In genomic region chr6:166862287-166862977, GRCh38 we compare ENCODE assay signal across 7 cellular contexts.
DNase-seq lines count a peak whose midpoint lies in the region; ATAC-seq and TF ChIP-seq lines count a peak whose summit lies in the region.

No MANE protein-coding gene starts in this region.

- peaks cover 5% of the 10 kb centered on the region for H3K36me3 Mint-ChIP-seq in endodermal cell (ENCODE audit: low read depth)

- H3K27me3 ChIP-seq in endodermal cell (ENCODE audit: control insufficient read depth, insufficient read depth, low read length, poor library complexity, severe bottlenecking) (peaks cover 7% of the 10 kb centered on the region), mucosa of rectum (ENCODE audit: control insufficient read depth in 2 of 2, insufficient read depth in 2 of 2, low read length in 2 of 2) (peaks cover 27% of the 10 kb centered on the region in 2 donors)

- H3K4me3 Mint-ChIP-seq in endodermal cell: peak overlapping the region; percentile 71

- H3K36me3 ChIP-seq in endodermal cell (ENCODE audit: control insufficient read depth, insufficient read depth, low read length): no peaks in the 10 kb centered on the region
- no peaks in the 10 kb centered on the region for H3K36me3 ChIP-seq in mucosa of rectum (ENCODE audit: control insufficient read depth in 2 of 2, insufficient read depth in 2 of 2, low read length in 2 of 2)

- H3K4me1 Mint-ChIP-seq in endodermal cell: peaks cover 4% of the 10 kb centered on the region

- peak; percentile 17 to 21 for DNase-seq in activated CD4-positive, alpha-beta T cell treated with anti-CD3 and anti-CD28 coated beads, Interleukin-2, amount 50 U/mL, for 4 hours
- peak; percentile 87 for DNase-seq in endodermal cell

- no peak for TF ChIP-seq CTCF in endodermal cell (conservative IDR thresholded peaks at IDR 0.05)

- H3K27ac Mint-ChIP-seq in endodermal cell: peak overlapping the region; percentile 83

- H3K27ac ChIP-seq in endodermal cell (ENCODE audit: low read depth, low read length): no peak overlapping the region
- H3K27ac ChIP-seq in mucosa of rectum (ENCODE audit: low read depth in 2 of 2, low read length in 2 of 2): no peak overlapping the region
- peak overlapping the region; percentile 54 for H3K27ac ChIP-seq in temporal lobe (ENCODE audit: low read depth, low read length)

- H3K27me3 Mint-ChIP-seq in endodermal cell (ENCODE audit: insufficient read depth): peaks cover 16% of the 10 kb centered on the region

- H3K9me3 ChIP-seq in endodermal cell (ENCODE audit: control insufficient read depth, low read length): peaks cover 7% of the 10 kb centered on the region
- H3K9me3 ChIP-seq in mucosa of rectum (ENCODE audit: control insufficient read depth in 2 of 2, low read length in 2 of 2): no peaks in the 10 kb centered on the region

- H3K4me1 ChIP-seq in endodermal cell (ENCODE audit: control insufficient read depth, insufficient read depth, low read length) (no peaks in the 10 kb centered on the region), mucosa of rectum (ENCODE audit: control insufficient read depth in 2 of 2, insufficient read depth in 2 of 2, low read length in 2 of 2) (peaks cover 0 to 2% of the 10 kb centered on the region in 2 donors)

- H3K9ac ChIP-seq in endodermal cell (ENCODE audit: extremely low read depth, low read length, poor library complexity, severe bottlenecking) (no peak overlapping the region), mucosa of rectum (ENCODE audit: low read depth in 1 of 2, low read length in 2 of 2) (no peak overlapping the region)

- ATAC-seq in GM18868 (IDR thresholded peaks at IDR 0.05; ENCODE audit: unreplicated experiment) (peak; percentile 63), HG03196 (IDR thresholded peaks at IDR 0.05; ENCODE audit: unreplicated experiment) (peak; percentile 55), HG03571 (IDR thresholded peaks at IDR 0.05; ENCODE audit: unreplicated experiment) (no peak)

- peak overlapping the region; percentile 79 for H3K4me3 ChIP-seq in endodermal cell (ENCODE audit: low read length)
- peak overlapping the region; percentile 56 to 64 for H3K4me3 ChIP-seq in mucosa of rectum (ENCODE audit: low read length in 2 of 2)

- peaks cover 9% of the 10 kb centered on the region for H3K9me3 Mint-ChIP-seq in endodermal cell

- 0 to 1% methylated on average over 15 to 54 of the region's 56 CpGs for WGBS in endodermal cell (ENCODE audit: insufficient coverage in 1 of 2, insufficient read length in 1 of 2), 2 experiments
